ENCODE assay signal across 10 cellular contexts in the genomic region with DNA sequence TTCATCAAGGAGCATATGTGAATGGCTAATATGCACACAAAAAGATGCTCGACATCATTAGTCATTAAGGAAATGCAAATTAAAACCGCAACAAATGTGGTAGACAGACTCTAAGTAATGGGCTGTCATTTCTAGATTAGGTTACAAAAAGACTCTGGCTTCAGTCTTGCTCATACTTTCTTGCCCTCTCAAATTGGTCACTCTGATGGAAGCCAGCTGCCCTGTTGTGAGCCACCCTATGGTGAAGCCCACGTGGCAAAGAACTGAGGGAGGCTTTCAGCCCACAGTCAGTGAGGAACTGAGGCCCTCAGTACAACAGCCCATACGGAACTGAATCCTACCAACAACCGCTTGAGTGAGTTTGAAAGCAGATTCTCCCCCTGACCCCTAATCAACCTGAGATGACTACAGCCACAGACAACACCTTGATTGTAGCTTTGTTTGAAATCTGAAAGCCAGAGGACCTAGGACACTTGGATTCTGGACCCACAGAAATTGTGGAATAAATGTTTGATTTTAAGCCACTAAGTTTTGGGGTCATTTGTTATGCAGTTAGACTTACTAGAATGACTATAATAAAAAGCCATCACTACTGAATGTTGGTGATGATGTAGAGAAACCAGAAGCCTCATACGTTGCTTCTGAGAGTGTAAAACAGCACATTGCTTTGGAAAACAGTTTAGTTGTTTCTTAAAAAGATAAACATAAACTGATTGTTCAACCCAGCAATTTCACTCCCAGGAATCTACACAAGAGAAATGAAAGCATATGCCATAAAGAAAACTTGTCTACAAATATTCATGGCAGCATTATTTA. TPM values are rescaled to one million over a fixed set of nuclear protein-coding genes. Genes with fewer than 3 reads are reported as not detected.
DNase-seq lines count a peak whose midpoint lies in the region; ATAC-seq and TF ChIP-seq lines count a peak whose summit lies in the region.
"Had no signal": no experiment of that assay in that cellular context is flagged by ENCODE, and none has a peak within 500 bp of the region (broad histone marks: within the 10 kb centered on the region; RNA-seq: fewer than 3 reads in every experiment).

No MANE protein-coding gene starts in this region.

- H3K9me3 ChIP-seq in A673 (ENCODE audit: low read depth, low read length, poor library complexity, severe bottlenecking) = no peaks in the 10 kb centered on the region
- no peaks in the 10 kb centered on the region for H3K9me3 ChIP-seq in RWPE2 (ENCODE audit: severe bottlenecking)

- H3K27ac ChIP-seq in A673 (ENCODE audit: low read depth, low read length, poor library complexity, severe bottlenecking) = no peak overlapping the region
- H3K27ac ChIP-seq in RWPE2 (ENCODE audit: poor library complexity, severe bottlenecking) = peak overlapping the region; percentile 9

- POLR2A ChIA-PET in A673 (lab: Charles Lee; ENCODE audit: low non-redundant PET) = interaction anchor here (0.6 kb wide), 1 partner anchor 396 kb away, joined by 8 read pairs; a partner anchor contains a TSS

- in situ Hi-C loops in G401 (cut with HindIII; ENCODE audit: low sequenced_read_pairs) = no loop called here

- H3K36me3 ChIP-seq in A673 (ENCODE audit: insufficient read depth, low read length, poor library complexity, severe bottlenecking) = no peaks in the 10 kb centered on the region
- no peaks in the 10 kb centered on the region for H3K36me3 ChIP-seq in RWPE2 (ENCODE audit: low read depth)

- H3K4me1 ChIP-seq in A673 (ENCODE audit: insufficient read depth, low read length, poor library complexity, severe bottlenecking) = peaks cover 26% of the 10 kb centered on the region
- no peaks in the 10 kb centered on the region for H3K4me1 ChIP-seq in RWPE2 (ENCODE audit: insufficient read depth, poor library complexity, severe bottlenecking)

- DNase-seq in A673 (ENCODE audit: low spot score) (peak; percentile 19), RWPE2 (ENCODE audit: low spot score) (no peak), ecto neural progenitor cell (ENCODE audit: low spot score) (no peak), SIG-M5 treated with dmso at 0.1 percent for 504 hours (lab: John Stamatoyannopoulos, UW; ENCODE audit: unreplicated experiment) (no peak), G401 (ENCODE audit: low spot score) (no peak)
- DNase-seq: immature natural killer cell, NCI-H2029 treated with DMSO at 0.1 percent for 48 hours had no signal

- TF ChIP-seq CTCF in A673 (conservative IDR thresholded peaks at IDR 0.05; ENCODE audit: low read depth, low read length) = no peak
- TF ChIP-seq CTCF in RWPE2 (IDR thresholded peaks at IDR 0.05; ENCODE audit: poor library complexity, severe bottlenecking) = no peak

- CTCF ChIA-PET in A673 (lab: Charles Lee) = no interaction called here

- no TSS peak for BruUV-seq in A673 (replicated peaks; lab: Mats Ljungman, UMichigan)

- H3K27me3 ChIP-seq in A673 (replicated peaks; ENCODE audit: insufficient read depth, low read depth, low read length, poor library complexity) (no peaks in the 10 kb centered on the region), RWPE2 (ENCODE audit: insufficient read depth, poor library complexity, severe bottlenecking) (no peaks in the 10 kb centered on the region)

- H3K4me3 ChIP-seq in A673 (ENCODE audit: low read depth, low read length, poor library complexity, severe bottlenecking) (no peak overlapping the region), RWPE2 (ENCODE audit: severe bottlenecking) (no peak overlapping the region)

- ATAC-seq in GM18907 (IDR thresholded peaks at IDR 0.05; ENCODE audit: unreplicated experiment) (peak; percentile 93), HG02884 (IDR thresholded peaks at IDR 0.05; ENCODE audit: unreplicated experiment) (peak; percentile 92), RWPE2 (ENCODE audit: low read depth) (peak; percentile 70), HG03457 (IDR thresholded peaks at IDR 0.05; ENCODE audit: unreplicated experiment) (no peak)

- intact Hi-C loops in A673 (cut with micrococcal nuclease; ENCODE audit: unreplicated experiment) = no loop called here

RNA-seq across cellular contexts. Expression of a gene that starts 45.7 kb away (rescaled TPM):
- 3.9 TPM in 2 replicates for total RNA-seq in A673 (2021)
- total RNA-seq in G401 (2014; rRNA removed; shearing (Covaris generic)) = 0.31 TPM in 1 of 2 replicates, not detected in the other

RNA-seq across cellular contexts. Expression of a gene that starts 55.3 kb away (rescaled TPM):
- total RNA-seq in A673 (2021) = 0.22 and 0.26 TPM in 2 replicates
- 0.06 TPM in 1 of 2 replicates, not detected in the other for total RNA-seq in G401 (2014; rRNA removed; shearing (Covaris generic))
